In the genomic region with DNA sequence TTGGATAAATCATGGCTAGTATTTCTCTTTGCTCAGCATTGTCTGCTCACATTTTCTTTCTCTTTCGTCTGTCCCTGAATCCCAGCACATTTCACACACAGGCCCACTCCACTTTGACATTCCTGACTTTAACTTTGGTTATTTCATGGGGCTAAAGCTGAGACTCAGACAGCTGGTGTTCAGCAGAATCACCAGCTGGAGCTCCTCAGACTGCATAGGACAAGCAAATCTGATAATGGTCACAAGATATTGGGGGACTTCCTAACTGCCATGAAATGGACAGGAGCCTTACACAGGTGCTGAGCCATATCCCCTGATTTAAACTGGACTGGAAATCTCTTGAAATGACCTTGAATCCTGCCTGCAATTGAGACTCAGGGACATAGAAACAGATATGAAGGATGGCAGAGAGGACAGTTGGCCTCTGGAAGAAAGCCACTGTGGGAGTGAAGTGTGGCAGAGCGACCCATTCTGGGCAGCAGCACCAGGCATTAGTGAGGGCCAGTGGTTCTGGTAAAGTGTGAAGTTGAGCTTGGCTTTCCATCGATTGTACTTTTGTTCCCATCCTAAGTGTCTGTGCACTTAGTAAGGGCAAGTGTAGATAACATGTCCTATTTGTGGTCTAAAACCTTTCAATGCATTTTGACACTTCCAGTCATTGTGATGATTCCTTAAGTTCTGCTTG, we compare ENCODE assay signal across 15 cellular contexts. TPM values are rescaled to one million over a fixed set of nuclear protein-coding genes. Genes with fewer than 3 reads are reported as not detected.
"Had no signal": no experiment of that assay in that cellular context is flagged by ENCODE, and none has a peak within 500 bp of the region (broad histone marks: within the 10 kb centered on the region; RNA-seq: fewer than 3 reads in every experiment).

No MANE protein-coding gene starts in this region.

- H3K4me1 ChIP-seq: neural progenitor cell had no signal

- H3K9ac ChIP-seq: neural progenitor cell had no signal

- H3K4me3 Mint-ChIP-seq: mesothelial cell of epicardium, neural progenitor cell had no signal

- DNase-seq: activated CD4-positive, alpha-beta T cell treated with anti-CD3 and anti-CD28 coated beads, Interleukin-2, amount 50 U/mL, for 1 hour; activated CD8-positive, alpha-beta memory T cell treated with anti-CD3 and anti-CD28 coated beads for 24 hours; hippocampal formation; kidney; pancreas; stimulated activated CD4-positive, alpha-beta T cell treated with anti-CD3 and anti-CD28 coated beads, Interleukin-2, amount 100 ng/mL, for 48 hours; stimulated activated naive CD4-positive, alpha-beta T cell; SW 1271; tibial artery had no signal

- H3K4me2 ChIP-seq: neural progenitor cell had no signal

- H3K27ac Mint-ChIP-seq: mesothelial cell of epicardium, neural progenitor cell had no signal

- ATAC-seq: esophagus mucosa, pancreas had no signal

- H3K4me3 ChIP-seq: neural progenitor cell, pancreas, tibial artery, vagina had no signal

- H3K9me3 Mint-ChIP-seq: mesothelial cell of epicardium, neural progenitor cell had no signal

- H3K27me3 ChIP-seq: neural progenitor cell, pancreas, tibial artery, vagina had no signal

- H3K36me3 ChIP-seq: neural progenitor cell, pancreas, tibial artery, vagina had no signal

- H3K36me3 Mint-ChIP-seq: mesothelial cell of epicardium, neural progenitor cell had no signal

- H3K27ac ChIP-seq: neural progenitor cell, pancreas, tibial artery, vagina had no signal

- H2AFZ ChIP-seq: neural progenitor cell had no signal

- H3K9me3 ChIP-seq: pancreas, tibial artery, vagina had no signal

RNA-seq across cellular contexts. Expression of gene IL22RA2, which starts 55.8 kb away (rescaled TPM):
- total RNA-seq: astrocyte, esophagus mucosa, kidney, mesothelial cell of epicardium, subcutaneous adipose tissue, vagina had no signal
- polyA plus RNA-seq: pancreas had no signal
